29 cellular contexts compared by ENCODE assay signal in the genomic region with DNA sequence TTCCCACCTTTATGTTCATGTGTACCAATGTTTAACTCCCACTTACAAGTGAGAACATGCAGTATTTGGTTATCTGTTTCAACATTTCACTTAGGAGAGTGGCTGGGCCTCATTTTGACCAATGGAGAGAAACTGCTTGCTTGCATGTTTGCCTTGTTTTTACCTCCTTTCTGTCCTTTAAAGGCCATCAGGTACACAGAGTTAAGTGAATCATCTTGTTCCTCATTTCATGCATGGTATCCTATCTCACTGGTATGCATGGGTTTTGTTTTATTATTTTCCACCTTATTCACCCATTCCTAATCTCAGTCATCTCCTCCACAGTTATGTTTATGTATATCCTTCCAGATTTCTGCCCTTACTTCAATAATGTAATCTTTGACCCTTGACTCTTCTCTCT.
"Had no signal": no experiment of that assay in that cellular context is flagged by ENCODE, and none has a peak within 500 bp of the region (broad histone marks: within the 10 kb centered on the region; RNA-seq: fewer than 3 reads in every experiment).

No MANE protein-coding gene starts in this region.

- H3K4me3 ChIP-seq: colonic mucosa, coronary artery, dorsolateral prefrontal cortex, esophagus muscularis mucosa, esophagus squamous epithelium, gastrocnemius medialis, gastroesophageal sphincter, heart left ventricle, heart right ventricle had no signal

- H3K36me3 ChIP-seq: colonic mucosa, esophagus muscularis mucosa, esophagus squamous epithelium, gastrocnemius medialis, gastroesophageal sphincter had no signal

- H3K4me3 Mint-ChIP-seq: dendritic cell treated with granulocyte-macrophage colony-stimulating factor and Interleukin-4, amounts not matched to agents 40 ng/mL and 50 ng/mL, for 4 days; effector memory CD8-positive, alpha-beta T cell; endodermal cell had no signal

- H3K27ac ChIP-seq: colonic mucosa, coronary artery, dorsolateral prefrontal cortex, epithelial cell of prostate, esophagus muscularis mucosa, esophagus squamous epithelium, foreskin keratinocyte, gastrocnemius medialis, gastroesophageal sphincter, heart left ventricle, heart right ventricle had no signal

- H3K9me3 Mint-ChIP-seq: effector memory CD8-positive, alpha-beta T cell; endodermal cell had no signal

- H3K9me3 ChIP-seq: colonic mucosa, esophagus muscularis mucosa, esophagus squamous epithelium, gastrocnemius medialis, gastroesophageal sphincter, heart left ventricle, heart right ventricle had no signal

- ATAC-seq: effector memory CD8-positive, alpha-beta T cell; esophagus mucosa; foreskin keratinocyte; gastrocnemius medialis; gastroesophageal sphincter; heart left ventricle; heart right ventricle had no signal

- H3K27me3 ChIP-seq: colonic mucosa, dorsolateral prefrontal cortex, esophagus muscularis mucosa, esophagus squamous epithelium, foreskin keratinocyte, gastrocnemius medialis, gastroesophageal sphincter, heart left ventricle, heart right ventricle had no signal

- H3K27ac Mint-ChIP-seq: dendritic cell treated with granulocyte-macrophage colony-stimulating factor and Interleukin-4, amounts not matched to agents 40 ng/mL and 50 ng/mL, for 4 days; effector memory CD8-positive, alpha-beta T cell; endodermal cell had no signal

- DNase-seq: colonic mucosa; cortex of kidney; dermis blood vessel endothelial cell; dorsolateral prefrontal cortex; effector CD4-positive, alpha-beta T cell; effector CD8-positive, alpha-beta T cell; effector memory CD4-positive, alpha-beta T cell; effector memory CD8-positive, alpha-beta T cell; endodermal cell; erythroblast; esophagus squamous epithelium; foreskin fibroblast; foreskin keratinocyte; foreskin melanocyte; gastrocnemius medialis; glutamatergic neuron; head of caudate nucleus; heart left ventricle; heart right ventricle had no signal

- H3K4me1 ChIP-seq: colonic mucosa, esophagus muscularis mucosa, esophagus squamous epithelium, foreskin keratinocyte, gastrocnemius medialis, gastroesophageal sphincter had no signal

- FAIRE-seq: colon, endometrium, endothelial cell of umbilical vein, frontal cortex had no signal

- H3K27me3 Mint-ChIP-seq: dendritic cell treated with granulocyte-macrophage colony-stimulating factor and Interleukin-4, amounts not matched to agents 40 ng/mL and 50 ng/mL, for 4 days; effector memory CD8-positive, alpha-beta T cell had no signal
